Comparison of ENCODE assay signal across 11 cellular contexts in the genomic region with DNA sequence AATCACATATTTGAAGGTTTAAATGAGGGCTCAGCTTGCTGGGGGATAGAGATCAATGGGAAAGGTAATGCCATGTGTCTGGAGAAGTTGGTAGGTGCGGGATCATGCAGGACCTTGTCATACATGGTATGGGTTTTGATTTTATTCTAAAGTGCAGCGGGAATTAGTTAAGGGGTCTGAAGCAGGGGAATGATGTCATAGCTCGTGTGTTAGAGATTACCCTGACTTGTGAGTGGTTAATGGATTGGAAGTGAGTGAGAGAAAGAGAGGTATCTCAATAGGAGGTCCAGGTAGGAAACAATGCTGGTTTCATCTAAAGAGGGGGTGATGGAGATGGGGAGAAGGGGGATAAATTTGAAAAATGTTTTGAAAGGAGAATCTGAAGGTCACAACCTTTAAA.
"Had no signal": no experiment of that assay in that cellular context is flagged by ENCODE, and none has a peak within 500 bp of the region (broad histone marks: within the 10 kb centered on the region; RNA-seq: fewer than 3 reads in every experiment).

No MANE protein-coding gene starts in this region.

- H2AFZ ChIP-seq: GM23248, GM23338 had no signal

- H3K4me2 ChIP-seq: GM23338 had no signal

- H3K9me3 Mint-ChIP-seq: GM23338, H9 had no signal

- FAIRE-seq: H1, H54 had no signal

- H3K27ac ChIP-seq: GM23248 had no signal

- H3K4me1 ChIP-seq: HAP-1 had no signal

- H3K4me3 Mint-ChIP-seq: GM23338, H9, HFFc6 had no signal

- H3K27ac Mint-ChIP-seq: GM23338, H9, HFFc6 had no signal

- H3K36me3 ChIP-seq: HAP-1 had no signal

- ATAC-seq: GM23338, HCT116 had no signal

- H3K4me3 ChIP-seq: GM23248, GM23338, HAP-1 had no signal

- H3K9me3 ChIP-seq: HAP-1 had no signal

- DNase-seq: GM23248, GOT3, H7, H9, HCEC 1CT, HFFc6 had no signal

- H3K9ac ChIP-seq: GM23248 had no signal
